In genomic region chr2:217434183-217434620, GRCh38 we compare ENCODE assay signal across 8 cellular contexts.
DNase-seq lines count a peak whose midpoint lies in the region; ATAC-seq and TF ChIP-seq lines count a peak whose summit lies in the region.

No MANE protein-coding gene starts in this region.

- TF ChIP-seq CTCF in HFF-Myc (IDR thresholded peaks at IDR 0.05; ENCODE audit: low read depth, low read length, missing control alignments) (no peak), left lung (IDR thresholded peaks at IDR 0.05) (no peak)

- H3K27me3 ChIP-seq in SJCRH30 (no peaks in the 10 kb centered on the region), left lung (no peaks in the 10 kb centered on the region)

- peaks cover 0 to 7% of the 10 kb centered on the region in 2 donors for H3K9me3 Mint-ChIP-seq in activated naive CD4-positive, alpha-beta T cell treated with anti-CD3 and anti-CD28 coated beads, Interleukin-2, amount 50 U/mL, for 72 hours

- H3K4me3 ChIP-seq in HFF-Myc (replicated peaks; ENCODE audit: low read depth, low read length) (no peak overlapping the region), SJCRH30 (peak overlapping the region; percentile 21), left lung (no peak overlapping the region)

- peaks cover 15% of the 10 kb centered on the region for H3K4me1 ChIP-seq in SJCRH30
- H3K4me1 ChIP-seq in left lung = peaks cover 0 to 20% of the 10 kb centered on the region in 2 donors

- H3K27ac Mint-ChIP-seq in activated naive CD4-positive, alpha-beta T cell treated with anti-CD3 and anti-CD28 coated beads, Interleukin-2, amount 50 U/mL, for 72 hours = no peak overlapping the region

- no peaks in the 10 kb centered on the region for H3K36me3 Mint-ChIP-seq in activated naive CD4-positive, alpha-beta T cell treated with anti-CD3 and anti-CD28 coated beads, Interleukin-2, amount 50 U/mL, for 72 hours

- peak; percentile 64 to 73 for ATAC-seq in activated naive CD4-positive, alpha-beta T cell treated with anti-CD3 and anti-CD28 coated beads, Interleukin-2, amount 50 U/mL, for 72 hours
- peak; percentile 97 for ATAC-seq in left lung
- ATAC-seq in stimulated activated naive CD8-positive, alpha-beta T cell treated with anti-CD3 and anti-CD28 coated beads, Interleukin-15, Interleukin-2, amounts not matched to agents 100 U/mL and 50 U/mL, for 24 hours = peak; percentile 81

- H3K9me3 ChIP-seq in SJCRH30 (replicated peaks) (no peaks in the 10 kb centered on the region), left lung (no peaks in the 10 kb centered on the region)

- no peaks in the 10 kb centered on the region for H3K36me3 ChIP-seq in SJCRH30
- no peaks in the 10 kb centered on the region for H3K36me3 ChIP-seq in left lung

- H3K27ac ChIP-seq in SJCRH30 (peak overlapping the region; percentile 32; the same call in 1 of the 2 replicates), left lung (peak overlapping the region in 1 of 2 donors; percentile 49)

- intact Hi-C loops in left lung (cut with DNase I) = no loop called here

- peak in 1 of 2 donors; percentile 4 for DNase-seq in activated naive CD4-positive, alpha-beta T cell treated with anti-CD3 and anti-CD28 coated beads, Interleukin-2, amount 50 U/mL, for 72 hours (ENCODE audit: low spot score in 2 of 2)
- no peak for DNase-seq in activated naive CD4-positive, alpha-beta T cell treated with anti-CD3 and anti-CD28 coated beads, Interleukin-2, amount 50 U/mL, for 16 hours
- DNase-seq in HFF-Myc (ENCODE audit: extremely low read depth, low read depth) = peak; percentile 89
- peak; percentile 69 for DNase-seq in MV-4-11 (lab: John Stamatoyannopoulos, UW)
- peak; percentile 95 to 97 for DNase-seq in SJCRH30
- peak; percentile 78 for DNase-seq in dermis blood vessel endothelial cell
- DNase-seq in left lung = peak; percentile 71 to 87
- DNase-seq in stimulated activated naive CD8-positive, alpha-beta T cell treated with anti-CD3 and anti-CD28 coated beads, Interleukin-15, Interleukin-2, amounts not matched to agents 100 U/mL and 50 U/mL, for 24 hours = peak; percentile 21
